ENCODE assay signal across 9 cellular contexts in the genomic region with DNA sequence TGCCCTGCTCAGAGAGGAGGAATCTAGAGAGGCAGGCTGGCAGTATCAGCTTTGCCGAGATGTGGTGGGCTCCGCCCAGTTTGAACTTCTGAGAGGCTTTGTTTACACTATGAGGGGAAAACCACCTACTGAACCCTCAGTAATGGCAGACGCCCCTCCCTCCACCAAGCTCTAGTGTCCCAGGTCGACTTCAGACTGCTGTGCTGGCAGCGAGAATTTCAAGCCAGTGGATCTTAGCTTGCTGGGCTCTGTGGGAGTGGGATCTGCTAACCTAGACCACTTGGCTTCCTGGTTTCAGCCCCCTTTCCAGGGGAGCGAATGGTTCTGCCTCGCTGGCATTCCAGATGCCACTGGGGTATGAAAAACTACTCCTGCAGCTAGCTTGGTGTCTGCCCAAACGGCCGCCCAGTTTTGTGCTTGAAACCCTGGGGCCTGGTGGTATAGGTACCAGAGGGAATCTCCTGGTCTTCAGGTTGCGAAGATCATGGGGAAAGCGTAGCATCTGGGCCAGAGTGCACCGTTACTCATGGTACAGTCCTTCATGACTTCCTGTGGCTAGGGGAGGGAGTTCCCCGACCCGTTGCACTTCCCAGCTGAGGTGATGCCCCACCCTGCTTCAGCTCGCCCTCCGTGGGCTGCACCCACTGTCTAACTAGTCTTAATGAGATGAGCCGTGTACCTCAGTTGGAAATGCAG. TPM values are rescaled to one million over a fixed set of nuclear protein-coding genes. Genes with fewer than 3 reads are reported as not detected.
DNase-seq lines count a peak whose midpoint lies in the region; ATAC-seq and TF ChIP-seq lines count a peak whose summit lies in the region.
"Had no signal": no experiment of that assay in that cellular context is flagged by ENCODE, and none has a peak within 500 bp of the region (broad histone marks: within the 10 kb centered on the region; RNA-seq: fewer than 3 reads in every experiment).

No MANE protein-coding gene starts in this region.

- no peaks in the 10 kb centered on the region for H3K36me3 ChIP-seq in adrenal gland (replicated peaks in 1 of 2)
- H3K36me3 ChIP-seq: pancreas had no signal

- H3K4me1 Mint-ChIP-seq in stimulated activated effector memory CD8-positive, alpha-beta T cell treated with anti-CD3 and anti-CD28 coated beads, Interleukin-12 subunit alpha, Interleukin-12 subunit beta, amount 100 ng/mL, for 72 hours: peaks cover 46% of the 10 kb centered on the region

- no peak for TF ChIP-seq POLR2A in adrenal gland (IDR thresholded peaks at IDR 0.05)

- H3K36me3 Mint-ChIP-seq in stimulated activated effector memory CD8-positive, alpha-beta T cell treated with anti-CD3 and anti-CD28 coated beads, Interleukin-12 subunit alpha, Interleukin-12 subunit beta, amount 100 ng/mL, for 72 hours: peaks cover 6% of the 10 kb centered on the region

- H3K9me3 ChIP-seq in adrenal gland (replicated peaks in 1 of 3): no peaks in the 10 kb centered on the region
- H3K9me3 ChIP-seq: pancreas had no signal

- DNase-seq in activated effector memory CD4-positive, alpha-beta T cell treated with anti-CD3 and anti-CD28 coated beads, Interleukin-2, amount 50 U/mL, for 16 hours: peak; percentile 87
- peak; percentile 34 to 70 for DNase-seq in stimulated activated effector memory CD8-positive, alpha-beta T cell treated with anti-CD3 and anti-CD28 coated beads, Interleukin-12 subunit alpha, Interleukin-12 subunit beta, amount 100 ng/mL, for 72 hours (ENCODE audit: low spot score in 2 of 2)
- DNase-seq in adrenal gland (no peak), NCI-H1105 treated with DMSO at 0.1 percent for 48 hours (lab: John Stamatoyannopoulos, UW) (no peak), hepatic stellate cell (ENCODE audit: low spot score) (no peak), NCI-H524 treated with DMSO at 0.1 percent for 48 hours (lab: John Stamatoyannopoulos, UW) (no peak)

- peaks cover 11% of the 10 kb centered on the region for H3K9me3 Mint-ChIP-seq in stimulated activated effector memory CD8-positive, alpha-beta T cell treated with anti-CD3 and anti-CD28 coated beads, Interleukin-12 subunit alpha, Interleukin-12 subunit beta, amount 100 ng/mL, for 72 hours

- WGBS in adrenal gland, 4 donors: 73 to 89% (median 79%) methylated on average over 13 to 17 of the region's 17 CpGs

- no peaks in the 10 kb centered on the region for H3K27me3 ChIP-seq in adrenal gland
- H3K27me3 ChIP-seq: pancreas had no signal

- H3K4me3 ChIP-seq in adrenal gland: no peak overlapping the region
- H3K4me3 ChIP-seq: pancreas had no signal

- peak overlapping the region; percentile 60 for H3K4me3 Mint-ChIP-seq in stimulated activated effector memory CD8-positive, alpha-beta T cell treated with anti-CD3 and anti-CD28 coated beads, Interleukin-12 subunit alpha, Interleukin-12 subunit beta, amount 100 ng/mL, for 72 hours

- H3K4me1 ChIP-seq in adrenal gland (replicated peaks in 1 of 2): no peaks in the 10 kb centered on the region
- H3K4me1 ChIP-seq: pancreas had no signal

- TF ChIP-seq CTCF in adrenal gland (IDR thresholded peaks at IDR 0.05): no peak

- H3K27ac Mint-ChIP-seq in stimulated activated effector memory CD8-positive, alpha-beta T cell treated with anti-CD3 and anti-CD28 coated beads, Interleukin-12 subunit alpha, Interleukin-12 subunit beta, amount 100 ng/mL, for 72 hours: peak overlapping the region; percentile 81

- H3K27ac ChIP-seq in adrenal gland: no peak overlapping the region
- H3K27ac ChIP-seq: pancreas had no signal

- intact Hi-C loops in adrenal gland (cut with DNase I): no loop called here

- ATAC-seq in GM19468 (IDR thresholded peaks at IDR 0.05; ENCODE audit: extremely low read depth, unreplicated experiment): peak; percentile 68
- peak; percentile 56 for ATAC-seq in HG03460 (IDR thresholded peaks at IDR 0.05; ENCODE audit: unreplicated experiment)
- ATAC-seq in stimulated activated effector memory CD8-positive, alpha-beta T cell treated with anti-CD3 and anti-CD28 coated beads, Interleukin-12 subunit alpha, Interleukin-12 subunit beta, amount 100 ng/mL, for 72 hours: peak; percentile 93
- ATAC-seq: pancreas had no signal

RNA-seq across cellular contexts. Expression of a gene that starts 43.6 kb away (rescaled TPM):
- total RNA-seq in adrenal gland: 10 to 100 TPM in 4 of 8 donors, 1 to 10 TPM in 4; 1.9 to 19.1 (median 10.3) TPM
- 10 to 100 TPM in 1 of 3 donors, 1 to 10 TPM in 2; 2.4 to 13.7 (median 2.5) TPM for polyA plus RNA-seq in adrenal gland

Comparison
In these comparisons a context has a peak if more than half of its experiments do, and no peak if none do; other contexts are left out.
1. DNase-seq: peak in activated effector memory CD4-positive, alpha-beta T cell treated with anti-CD3 and anti-CD28 coated beads, Interleukin-2, amount 50 U/mL, for 16 hours (single experiment) and stimulated activated effector memory CD8-positive, alpha-beta T cell treated with anti-CD3 and anti-CD28 coated beads, Interleukin-12 subunit alpha, Interleukin-12 subunit beta, amount 100 ng/mL, for 72 hours (2 of 2); none in adrenal gland (0 of 7), NCI-H1105 treated with DMSO at 0.1 percent for 48 hours (single experiment), hepatic stellate cell (single experiment) and NCI-H524 treated with DMSO at 0.1 percent for 48 hours (single experiment).
2. Peak in every context shown above with its lines, with median percentiles within 50 percentile points of each other: ATAC-seq.